ENCODE assay signal across 9 cellular contexts in the genomic region with DNA sequence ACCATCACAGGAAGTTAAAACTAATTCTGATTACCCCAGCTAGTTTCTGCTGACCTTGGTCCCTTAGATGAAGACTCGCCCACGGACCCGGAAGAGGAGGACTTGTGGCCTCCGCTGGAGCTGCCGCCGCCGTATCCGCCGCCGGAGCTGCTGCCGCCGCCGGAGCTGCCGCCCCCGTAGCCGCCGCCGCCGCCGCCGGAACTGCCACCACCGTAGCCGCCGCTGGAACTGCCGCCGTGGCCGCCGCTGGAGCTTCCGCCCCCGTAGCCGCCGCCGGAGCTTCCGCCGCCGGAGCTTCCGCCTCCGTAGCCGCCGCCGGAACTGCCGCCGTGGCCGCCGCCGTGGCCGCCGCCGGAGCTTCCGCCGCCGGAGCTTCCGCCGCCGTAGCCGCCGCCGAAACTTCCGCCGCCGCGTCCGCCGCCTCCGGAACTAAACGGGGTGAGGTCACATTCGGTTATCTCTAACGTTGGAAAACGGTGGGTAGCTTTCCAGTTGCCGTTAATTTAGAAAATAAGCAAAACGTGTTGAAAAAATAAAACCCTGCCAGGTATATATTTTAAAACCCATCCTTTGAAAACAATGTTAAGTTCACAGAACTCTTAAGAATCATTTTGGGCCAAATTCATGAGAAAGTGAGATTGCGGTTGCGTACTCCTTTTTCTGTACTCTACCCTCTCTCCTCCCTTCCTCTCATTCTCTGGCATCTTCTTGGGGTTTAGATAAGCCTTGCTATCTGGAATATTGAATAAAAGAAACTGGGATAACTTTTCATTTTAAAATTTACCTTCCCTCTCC. TPM values are rescaled to one million over a fixed set of nuclear protein-coding genes. Genes with fewer than 3 reads are reported as not detected.
DNase-seq lines count a peak whose midpoint lies in the region; ATAC-seq and TF ChIP-seq lines count a peak whose summit lies in the region.
"Had no signal": no experiment of that assay in that cellular context is flagged by ENCODE, and none has a peak within 500 bp of the region (broad histone marks: within the 10 kb centered on the region; RNA-seq: fewer than 3 reads in every experiment).

No MANE protein-coding gene starts in this region.

- H3K9me3 ChIP-seq in BLaER1 treated with 17β-estradiol and CSF1 and Interleukin-3, amounts not matched to agents 10 nM and 100 nM (replicated peaks in 1 of 11) = peaks cover 0 to 19% (median 7%) of the 10 kb centered on the region in 11 experiments; a peak in 11 of 22 replicates
- no peaks in the 10 kb centered on the region for H3K9me3 ChIP-seq in endodermal cell (ENCODE audit: control insufficient read depth, low read length)

- H3K27me3 Mint-ChIP-seq in endodermal cell (ENCODE audit: insufficient read depth) = peaks cover 76% of the 10 kb centered on the region
- peaks cover 12% of the 10 kb centered on the region for H3K27me3 Mint-ChIP-seq in mesothelial cell of epicardium (ENCODE audit: low read depth)

- H3K36me3 Mint-ChIP-seq in endodermal cell (ENCODE audit: low read depth) (peaks cover 14% of the 10 kb centered on the region), mesothelial cell of epicardium (peaks cover 11% of the 10 kb centered on the region)

- WGBS in endodermal cell (ENCODE audit: insufficient coverage in 1 of 2, insufficient read length in 1 of 2), 2 experiments = 2 to 6% methylated on average over 26 to 73 of the region's 73 CpGs

- peak overlapping the region; percentile 79 for H3K4me3 Mint-ChIP-seq in endodermal cell
- peak overlapping the region; percentile 93 for H3K4me3 Mint-ChIP-seq in mesothelial cell of epicardium

- H3K4me3 ChIP-seq in BLaER1 treated with 17β-estradiol and CSF1 and Interleukin-3, amounts not matched to agents 10 nM and 100 nM = peak overlapping the region; percentile 67 to 92 (median 77)
- H3K4me3 ChIP-seq in HL-60 (replicated peaks; ENCODE audit: insufficient read depth, low read length) (peak overlapping the region; percentile 65), endodermal cell (ENCODE audit: low read length) (peak overlapping the region; percentile 99)

- TF ChIP-seq CTCF in HL-60 (IDR thresholded peaks at IDR 0.05; ENCODE audit: insufficient read depth, low read length) (no peak), endodermal cell (conservative IDR thresholded peaks at IDR 0.05) (no peak), mesothelial cell of epicardium (IDR thresholded peaks at IDR 0.05; ENCODE audit: unreplicated experiment) (no peak)

- H3K9ac ChIP-seq in BLaER1 treated with 17β-estradiol and CSF1 and Interleukin-3, amounts not matched to agents 10 nM and 100 nM = peak overlapping the region; percentile 83 to 95 (median 90)
- H3K9ac ChIP-seq in endodermal cell (ENCODE audit: extremely low read depth, low read length, poor library complexity, severe bottlenecking) = peak overlapping the region; percentile 44

- H3K27ac ChIP-seq in BLaER1 treated with 17β-estradiol and CSF1 and Interleukin-3, amounts not matched to agents 10 nM and 100 nM = peak overlapping the region; percentile 88 to 95 (median 93)
- H3K27ac ChIP-seq in HL-60 (replicated peaks) = peak overlapping the region; percentile 63
- H3K27ac ChIP-seq in endodermal cell (ENCODE audit: low read depth, low read length) = no peak overlapping the region

- no peaks in the 10 kb centered on the region for H3K27me3 ChIP-seq in BLaER1 treated with 17β-estradiol and CSF1 and Interleukin-3, amounts not matched to agents 10 nM and 100 nM
- no peaks in the 10 kb centered on the region for H3K27me3 ChIP-seq in HL-60 (ENCODE audit: insufficient read depth, poor library complexity, severe bottlenecking)
- peaks cover 27% of the 10 kb centered on the region for H3K27me3 ChIP-seq in endodermal cell (ENCODE audit: control insufficient read depth, insufficient read depth, low read length, poor library complexity, severe bottlenecking)

- peak; percentile 76 for ATAC-seq in GM19438 (IDR thresholded peaks at IDR 0.05; ENCODE audit: low read depth, unreplicated experiment)

- H3K4me2 ChIP-seq in BLaER1 treated with 17β-estradiol and CSF1 and Interleukin-3, amounts not matched to agents 10 nM and 100 nM = peak overlapping the region; percentile 73 to 97 (median 83)

- H3K9me3 Mint-ChIP-seq in endodermal cell (peaks cover 7% of the 10 kb centered on the region), mesothelial cell of epicardium (no peaks in the 10 kb centered on the region)

- DNase-seq in HL-60 (ENCODE audit: low read depth in 1 of 2, low spot score in 1 of 2) (peak; percentile 33 to 81), NOMO-1 (lab: John Stamatoyannopoulos, UW; ENCODE audit: unreplicated experiment in 2 of 2) (peak; percentile 74 to 86), endodermal cell (peak; percentile 96), mesothelial cell of epicardium (ENCODE audit: low spot score in 2 of 2, unreplicated experiment in 2 of 2) (peak; percentile 59 to 85)
- DNase-seq in activated CD8-positive, alpha-beta memory T cell treated with anti-CD3 and anti-CD28 coated beads, Interleukin-2, amount 50 U/mL, for 1 hour (ENCODE audit: extremely low read depth) = peak; percentile 35
- DNase-seq in stimulated activated CD8-positive, alpha-beta memory T cell treated with anti-CD3 and anti-CD28 coated beads, Interleukin-15, amount 100 ng/mL, for 4 hours (ENCODE audit: low read depth in 2 of 2) = peak; percentile 74 to 77

- peaks cover 4 to 24% (median 9%) of the 10 kb centered on the region in 10 experiments; a peak in 12 of 20 replicates for H3K4me1 ChIP-seq in BLaER1 treated with 17β-estradiol and CSF1 and Interleukin-3, amounts not matched to agents 10 nM and 100 nM
- H3K4me1 ChIP-seq in endodermal cell (ENCODE audit: control insufficient read depth, insufficient read depth, low read length) = no peaks in the 10 kb centered on the region

- H3K36me3 ChIP-seq in BLaER1 treated with 17β-estradiol and CSF1 and Interleukin-3, amounts not matched to agents 10 nM and 100 nM = peaks cover 9 to 26% (median 17%) of the 10 kb centered on the region in 11 experiments
- H3K36me3 ChIP-seq in endodermal cell (ENCODE audit: control insufficient read depth, insufficient read depth, low read length) = peaks cover 7% of the 10 kb centered on the region

- H3K27ac Mint-ChIP-seq in endodermal cell (no peak overlapping the region), mesothelial cell of epicardium (peak overlapping the region; percentile 87)

- no peaks in the 10 kb centered on the region for H4K20me1 ChIP-seq in BLaER1 treated with 17β-estradiol and CSF1 and Interleukin-3, amounts not matched to agents 10 nM and 100 nM

- H3K4me1 Mint-ChIP-seq in endodermal cell (no peaks in the 10 kb centered on the region), mesothelial cell of epicardium (peaks cover 15% of the 10 kb centered on the region)

RNA-seq across cellular contexts. Expression of a gene that starts 3.5 kb away (rescaled TPM):
- total RNA-seq in endodermal cell (10 to 100 TPM; 22.3 to 46.8 TPM), mesothelial cell of epicardium (39.0 to 43.6 TPM (median 39.5 TPM) in 3 replicates)
- polyA plus RNA-seq in endodermal cell (2013, experiment 1 of 2) = 85.2 TPM
- polyA plus RNA-seq in endodermal cell (2013, experiment 2 of 2) = 88.8 TPM

RNA-seq across cellular contexts. Expression of a gene that starts 19.2 kb away (rescaled TPM):
- not detected for total RNA-seq in endodermal cell
- polyA plus RNA-seq in endodermal cell (2013, experiment 1 of 2) = not detected
- polyA plus RNA-seq in endodermal cell (2013, experiment 2 of 2) = not detected
- not detected in 3 replicates for total RNA-seq in mesothelial cell of epicardium
- total RNA-seq: activated CD8-positive, alpha-beta memory T cell treated with anti-CD3 and anti-CD28 coated beads for 36 hours had no signal

RNA-seq across cellular contexts. Expression of a gene that starts 36.6 kb away (rescaled TPM):
- total RNA-seq in endodermal cell (not detected), mesothelial cell of epicardium (not detected in 3 replicates)
- polyA plus RNA-seq in endodermal cell (2013, experiment 1 of 2) = not detected
- polyA plus RNA-seq in endodermal cell (2013, experiment 2 of 2) = not detected
- total RNA-seq: activated CD8-positive, alpha-beta memory T cell treated with anti-CD3 and anti-CD28 coated beads for 36 hours had no signal

RNA-seq across cellular contexts. Expression of a gene that starts 46.9 kb away (rescaled TPM):
- total RNA-seq in endodermal cell = not detected
- polyA plus RNA-seq in endodermal cell (2013, experiment 1 of 2) = not detected
- polyA plus RNA-seq in endodermal cell (2013, experiment 2 of 2) = not detected
- total RNA-seq in mesothelial cell of epicardium = not detected in 3 replicates
- total RNA-seq: activated CD8-positive, alpha-beta memory T cell treated with anti-CD3 and anti-CD28 coated beads for 36 hours had no signal

RNA-seq across cellular contexts. Expression of a gene that starts 48.1 kb away (rescaled TPM):
- total RNA-seq in endodermal cell (not detected), mesothelial cell of epicardium (not detected in 3 replicates)
- not detected for polyA plus RNA-seq in endodermal cell (2013, experiment 1 of 2)
- polyA plus RNA-seq in endodermal cell (2013, experiment 2 of 2) = not detected
- total RNA-seq: activated CD8-positive, alpha-beta memory T cell treated with anti-CD3 and anti-CD28 coated beads for 36 hours had no signal

Comparison
In these comparisons a context has a peak if more than half of its experiments do, and no peak if none do; other contexts are left out.
1. DNase-seq: peak in every context shown above with its lines; median percentile 96 in endodermal cell; 80 in NOMO-1; 76 in stimulated activated CD8-positive, alpha-beta memory T cell treated with anti-CD3 and anti-CD28 coated beads, Interleukin-15, amount 100 ng/mL, for 4 hours; 72 in mesothelial cell of epicardium; 57 in HL-60; 35 in activated CD8-positive, alpha-beta memory T cell treated with anti-CD3 and anti-CD28 coated beads, Interleukin-2, amount 50 U/mL, for 1 hour.